ENCODE assay signal across 20 cellular contexts in the genomic region with DNA sequence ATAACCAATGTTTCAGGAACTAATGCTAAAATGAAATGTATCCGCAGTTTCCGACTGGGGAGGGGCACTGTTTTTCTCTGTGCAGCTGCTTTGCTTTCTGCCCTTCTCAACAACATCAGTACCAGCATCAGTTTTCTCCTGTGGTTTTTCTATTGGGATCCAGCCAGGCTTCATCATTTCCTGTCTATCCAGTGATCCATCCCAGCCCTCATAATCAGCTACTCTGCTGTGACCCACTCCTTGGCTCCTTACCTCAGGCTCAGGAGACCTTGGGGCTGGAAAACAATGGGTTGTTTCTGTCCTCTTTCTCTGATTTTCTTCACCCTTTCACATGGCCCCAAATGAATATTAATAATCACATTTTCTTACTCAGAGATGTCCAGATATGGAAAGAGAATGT.
DNase-seq lines count a peak whose midpoint lies in the region; ATAC-seq and TF ChIP-seq lines count a peak whose summit lies in the region.
"Had no signal": no experiment of that assay in that cellular context is flagged by ENCODE, and none has a peak within 500 bp of the region (broad histone marks: within the 10 kb centered on the region; RNA-seq: fewer than 3 reads in every experiment).

No MANE protein-coding gene starts in this region.

- TF ChIP-seq CTCF in epithelial cell of esophagus (IDR thresholded peaks at IDR 0.05; ENCODE audit: insufficient read depth, low read depth, low read length, missing control alignments) (no peak), osteoblast (IDR thresholded peaks at IDR 0.05; ENCODE audit: extremely low read depth, low read depth, low read length) (no peak)

- no peak overlapping the region for H3K4me3 Mint-ChIP-seq in activated T-helper 2 cell treated with anti-CD3 and anti-CD28 coated beads, Interferon-gamma antibody, Interleukin-2, Interleukin-4, amounts not matched to agents 10 μg/mL and 5 μg/mL and 100 μg/mL, durations not matched to agents 14 hours and 24 hours and 36 hours (ENCODE audit: low read depth)
- H3K4me3 Mint-ChIP-seq: stimulated activated naive B cell treated with anti-CD40 and anti-IgM and Interleukin-4, amounts not matched to agents 10 μg/mL and 1 μg/mL and 100 μg/mL, for 72 hours; T-helper 1 cell treated with Interleukin-12 subunit alpha and Interleukin-12 subunit beta and Interleukin-4 antibody, amounts not matched to agents 30 μg/mL and 1 μg/mL, for 36 hours; type B pancreatic cell had no signal

- H4K20me1 ChIP-seq in osteoblast (ENCODE audit: insufficient read depth, low read length): no peaks in the 10 kb centered on the region
- H4K20me1 ChIP-seq: BLaER1 treated with 17β-estradiol and CSF1 and Interleukin-3, amounts not matched to agents 10 nM and 100 nM had no signal

- no peaks in the 10 kb centered on the region for H3K9me3 ChIP-seq in osteoblast (ENCODE audit: low read depth, low read length)
- H3K9me3 ChIP-seq: BLaER1 treated with 17β-estradiol and CSF1 and Interleukin-3, amounts not matched to agents 10 nM and 100 nM; ovary; Peyer's patch had no signal

- H3K4me1 Mint-ChIP-seq in activated T-helper 2 cell treated with anti-CD3 and anti-CD28 coated beads, Interferon-gamma antibody, Interleukin-2, Interleukin-4, amounts not matched to agents 10 μg/mL and 5 μg/mL and 100 μg/mL, durations not matched to agents 14 hours and 24 hours and 36 hours (ENCODE audit: low read depth): no peaks in the 10 kb centered on the region
- H3K4me1 Mint-ChIP-seq: stimulated activated naive B cell treated with anti-CD40 and anti-IgM and Interleukin-4, amounts not matched to agents 10 μg/mL and 1 μg/mL and 100 μg/mL, for 72 hours had no signal

- H2AFZ ChIP-seq in osteoblast (ENCODE audit: low read length): no peak overlapping the region

- H3K9me3 Mint-ChIP-seq in activated T-helper 2 cell treated with anti-CD3 and anti-CD28 coated beads, Interferon-gamma antibody, Interleukin-2, Interleukin-4, amounts not matched to agents 10 μg/mL and 5 μg/mL and 100 μg/mL, durations not matched to agents 14 hours and 24 hours and 36 hours: no peaks in the 10 kb centered on the region
- H3K9me3 Mint-ChIP-seq: stimulated activated naive B cell treated with anti-CD40 and anti-IgM and Interleukin-4, amounts not matched to agents 10 μg/mL and 1 μg/mL and 100 μg/mL, for 72 hours; T-helper 1 cell treated with Interleukin-12 subunit alpha and Interleukin-12 subunit beta and Interleukin-4 antibody, amounts not matched to agents 30 μg/mL and 1 μg/mL, for 36 hours; type B pancreatic cell had no signal

- intact Hi-C loops in left ventricle myocardium superior (cut with micrococcal nuclease): no loop called here
- intact Hi-C loops in activated T-helper 2 cell treated with anti-CD3 and anti-CD28 coated beads, Interferon-gamma antibody, Interleukin-2, Interleukin-4, amounts not matched to agents 10 μg/mL and 5 μg/mL and 100 μg/mL, durations not matched to agents 14 hours and 24 hours and 36 hours (cut with micrococcal nuclease): no loop called here

- no peaks in the 10 kb centered on the region for H3K79me2 ChIP-seq in osteoblast (ENCODE audit: insufficient read depth, low read length)

- H3K27me3 ChIP-seq in osteoblast (ENCODE audit: insufficient read depth, low read length): no peaks in the 10 kb centered on the region
- H3K27me3 ChIP-seq: BLaER1 treated with 17β-estradiol and CSF1 and Interleukin-3, amounts not matched to agents 10 nM and 100 nM; ovary; Peyer's patch had no signal

- H3K27ac Mint-ChIP-seq in activated T-helper 2 cell treated with anti-CD3 and anti-CD28 coated beads, Interferon-gamma antibody, Interleukin-2, Interleukin-4, amounts not matched to agents 10 μg/mL and 5 μg/mL and 100 μg/mL, durations not matched to agents 14 hours and 24 hours and 36 hours: no peak overlapping the region
- H3K27ac Mint-ChIP-seq: stimulated activated naive B cell treated with anti-CD40 and anti-IgM and Interleukin-4, amounts not matched to agents 10 μg/mL and 1 μg/mL and 100 μg/mL, for 72 hours; T-helper 1 cell treated with Interleukin-12 subunit alpha and Interleukin-12 subunit beta and Interleukin-4 antibody, amounts not matched to agents 30 μg/mL and 1 μg/mL, for 36 hours; type B pancreatic cell had no signal

- no peak for ATAC-seq in GM21367 (IDR thresholded peaks at IDR 0.05; ENCODE audit: unreplicated experiment)
- no peak for ATAC-seq in left ventricle myocardium superior
- ATAC-seq in HG02571 (IDR thresholded peaks at IDR 0.05; ENCODE audit: unreplicated experiment): no peak
- ATAC-seq: stimulated activated naive B cell treated with anti-CD40 and anti-IgM and Interleukin-4, amounts not matched to agents 10 μg/mL and 1 μg/mL and 100 μg/mL, for 72 hours had no signal

- H3K36me3 Mint-ChIP-seq in activated T-helper 2 cell treated with anti-CD3 and anti-CD28 coated beads, Interferon-gamma antibody, Interleukin-2, Interleukin-4, amounts not matched to agents 10 μg/mL and 5 μg/mL and 100 μg/mL, durations not matched to agents 14 hours and 24 hours and 36 hours (ENCODE audit: low read depth): no peaks in the 10 kb centered on the region
- H3K36me3 Mint-ChIP-seq: stimulated activated naive B cell treated with anti-CD40 and anti-IgM and Interleukin-4, amounts not matched to agents 10 μg/mL and 1 μg/mL and 100 μg/mL, for 72 hours; type B pancreatic cell had no signal

- no peaks in the 10 kb centered on the region for H3K36me3 ChIP-seq in osteoblast (ENCODE audit: insufficient read depth, low read length)
- H3K36me3 ChIP-seq: BLaER1 treated with 17β-estradiol and CSF1 and Interleukin-3, amounts not matched to agents 10 nM and 100 nM; ovary; Peyer's patch had no signal

- no peak overlapping the region for H3K4me2 ChIP-seq in osteoblast (ENCODE audit: insufficient read depth, low read length)
- H3K4me2 ChIP-seq: BLaER1 treated with 17β-estradiol and CSF1 and Interleukin-3, amounts not matched to agents 10 nM and 100 nM had no signal

- H3K4me1 ChIP-seq in osteoblast (ENCODE audit: insufficient read depth, low read length): peaks cover 6% of the 10 kb centered on the region
- H3K4me1 ChIP-seq: BLaER1 treated with 17β-estradiol and CSF1 and Interleukin-3, amounts not matched to agents 10 nM and 100 nM; Peyer's patch had no signal

- no peak overlapping the region for H3K4me3 ChIP-seq in epithelial cell of esophagus (ENCODE audit: low read length)
- no peak overlapping the region for H3K4me3 ChIP-seq in osteoblast (ENCODE audit: insufficient read depth, low read length)
- H3K4me3 ChIP-seq: BLaER1 treated with 17β-estradiol and CSF1 and Interleukin-3, amounts not matched to agents 10 nM and 100 nM; ovary; Peyer's patch had no signal

- no peaks in the 10 kb centered on the region for H3K27me3 Mint-ChIP-seq in activated T-helper 2 cell treated with anti-CD3 and anti-CD28 coated beads, Interferon-gamma antibody, Interleukin-2, Interleukin-4, amounts not matched to agents 10 μg/mL and 5 μg/mL and 100 μg/mL, durations not matched to agents 14 hours and 24 hours and 36 hours (ENCODE audit: low read depth)
- H3K27me3 Mint-ChIP-seq: stimulated activated naive B cell treated with anti-CD40 and anti-IgM and Interleukin-4, amounts not matched to agents 10 μg/mL and 1 μg/mL and 100 μg/mL, for 72 hours; type B pancreatic cell had no signal

- peak; percentile 78 for DNase-seq in EL
- DNase-seq in RPMI7951 (ENCODE audit: low read depth): peak; percentile 91
- DNase-seq in epithelial cell of esophagus (ENCODE audit: low read depth): peak; percentile 53
- peak; percentile 37 for DNase-seq in osteoblast (ENCODE audit: insufficient read length, low spot score, missing footprints)
- DNase-seq in left ventricle myocardium superior: no peak
- DNase-seq in activated T-helper 2 cell treated with anti-CD3 and anti-CD28 coated beads, Interferon-gamma antibody, Interleukin-2, Interleukin-4, amounts not matched to agents 10 μg/mL and 5 μg/mL and 100 μg/mL, durations not matched to agents 14 hours and 24 hours and 36 hours (ENCODE audit: low spot score): no peak
- DNase-seq: activated gamma-delta T cell treated with Interleukin-2 at 50 U/mL for 16 hours; DMS79; effector CD8-positive, alpha-beta T cell; midbrain; NCI-H2081; NCI-H526 treated with DMSO at 0.1 percent for 48 hours; ovary; Peyer's patch; stimulated activated naive B cell treated with anti-CD40 and anti-IgM and Interleukin-4, amounts not matched to agents 10 μg/mL and 1 μg/mL and 100 μg/mL, for 72 hours had no signal

- H3K27ac ChIP-seq in osteoblast (ENCODE audit: low read depth, low read length): no peak overlapping the region
- H3K27ac ChIP-seq: BLaER1 treated with 17β-estradiol and CSF1 and Interleukin-3, amounts not matched to agents 10 nM and 100 nM; ovary; Peyer's patch had no signal

Comparison
In these comparisons a context has a peak if more than half of its experiments do, and no peak if none do; other contexts are left out.
1. DNase-seq: peak in EL (single experiment), RPMI7951 (single experiment), epithelial cell of esophagus (single experiment) and osteoblast (single experiment); none in left ventricle myocardium superior (single experiment) and activated T-helper 2 cell treated with anti-CD3 and anti-CD28 coated beads, Interferon-gamma antibody, Interleukin-2, Interleukin-4, amounts not matched to agents 10 μg/mL and 5 μg/mL and 100 μg/mL, durations not matched to agents 14 hours and 24 hours and 36 hours (single experiment).